29 cellular contexts compared by ENCODE assay signal in the genomic region with DNA sequence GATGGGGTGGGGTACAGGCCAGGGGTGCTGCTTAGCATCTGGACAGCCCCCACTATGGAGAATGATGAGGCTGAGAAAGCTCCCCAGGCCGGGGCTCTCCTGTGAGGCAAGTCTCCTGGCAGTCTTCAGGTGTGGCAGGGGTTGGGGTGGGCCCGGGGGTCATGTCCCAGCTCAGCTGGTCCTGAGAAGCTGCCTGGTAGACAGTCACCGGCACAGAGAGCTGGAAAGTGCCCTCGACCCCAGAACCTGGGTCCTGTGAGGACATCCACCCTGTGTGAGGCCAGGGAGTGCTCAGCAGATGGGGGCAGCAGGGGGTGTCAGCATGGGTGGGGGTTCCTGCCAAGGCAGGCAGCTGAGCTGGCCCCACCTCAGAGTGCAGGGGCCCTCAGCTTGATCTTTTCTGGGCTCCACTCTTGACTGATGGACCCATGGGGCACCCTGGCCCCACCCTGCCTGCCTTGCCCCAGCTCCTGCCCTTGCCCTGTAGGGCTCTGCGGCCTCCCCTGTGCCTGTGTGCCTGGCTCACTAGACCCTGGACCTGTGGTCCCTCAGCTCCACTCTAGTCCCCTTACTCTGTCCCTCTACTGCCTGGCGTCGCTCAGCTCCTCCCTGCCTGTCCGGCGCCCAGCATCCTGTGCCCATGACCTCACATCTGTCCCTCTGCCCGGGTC. TPM values are rescaled to one million over a fixed set of nuclear protein-coding genes. Genes with fewer than 3 reads are reported as not detected.
DNase-seq lines count a peak whose midpoint lies in the region; ATAC-seq, FAIRE-seq and TF ChIP-seq lines count a peak whose summit lies in the region.
"Had no signal": no experiment of that assay in that cellular context is flagged by ENCODE, and none has a peak within 500 bp of the region (broad histone marks: within the 10 kb centered on the region; RNA-seq: fewer than 3 reads in every experiment).

No MANE protein-coding gene starts in this region.

- no peak for ATAC-seq in CD4-positive, CD25-positive, alpha-beta regulatory T cell (ENCODE audit: low read depth in 2 of 2)
- ATAC-seq in lower lobe of right lung (no peak), GM18520 (IDR thresholded peaks at IDR 0.05; ENCODE audit: unreplicated experiment) (no peak)
- ATAC-seq: foreskin keratinocyte; naive thymus-derived CD8-positive, alpha-beta T cell; pancreas had no signal

- intact Hi-C loops in lower lobe of right lung (cut with DNase I): no loop called here
- intact Hi-C loops in sigmoid colon (cut with DNase I): no loop called here
- intact Hi-C loops in testis (cut with DNase I; ENCODE audit: low total_unique reads): no loop called here

- TF ChIP-seq CTCF in HEK293 (tag by site-specific recombination; IDR thresholded peaks at IDR 0.05) (no peak), lower lobe of right lung (IDR thresholded peaks at IDR 0.05) (no peak), sigmoid colon (IDR thresholded peaks at IDR 0.05) (no peak), testis (IDR thresholded peaks at IDR 0.05) (no peak)

- CTCF ChIA-PET in HEK293 (lab: Yijun Ruan, JAX): interaction anchor here (0.6 to 0.9 kb wide), 3 partner anchors 30 to 42 kb away, joined by 3 to 4 read pairs (median 3); no protein-coding TSS in a partner anchor

- TF ChIP-seq POLR2A in sigmoid colon (IDR thresholded peaks at IDR 0.05): no peak
- TF ChIP-seq POLR2A in testis (IDR thresholded peaks at IDR 0.05): no peak

- no peaks in the 10 kb centered on the region for H3K27me3 Mint-ChIP-seq in CD4-positive, CD25-positive, alpha-beta regulatory T cell
- H3K27me3 Mint-ChIP-seq: dendritic cell treated with granulocyte-macrophage colony-stimulating factor and Interleukin-4, amounts not matched to agents 40 ng/mL and 50 ng/mL, for 4 days; naive thymus-derived CD8-positive, alpha-beta T cell had no signal

- FAIRE-seq in urothelium cell line (lab: Jason Lieb, UNC): no peak
- FAIRE-seq: endometrium, HTR-8/SVneo, pancreas had no signal

- WGBS in sigmoid colon, 2 donors: 81 to 86% methylated on average over 10 of the region's 10 CpGs
- 75 to 87% methylated on average over 10 of the region's 10 CpGs for WGBS in testis, 2 donors

- peaks cover 5% of the 10 kb centered on the region for H3K36me3 ChIP-seq in CD4-positive, CD25-positive, alpha-beta regulatory T cell (ENCODE audit: control insufficient read depth, insufficient read depth, low read length)
- peaks cover 0 to 8% of the 10 kb centered on the region in 2 experiments; a peak in 1 of 3 replicates for H3K36me3 ChIP-seq in HEK293 (ENCODE audit: control insufficient read depth in 2 of 2, insufficient read depth in 1 of 2, low read length in 2 of 2)
- H3K36me3 ChIP-seq in lower lobe of right lung: peaks cover 22% of the 10 kb centered on the region
- peaks cover 0 to 9% (median 7%) of the 10 kb centered on the region in 4 donors for H3K36me3 ChIP-seq in sigmoid colon
- no peaks in the 10 kb centered on the region for H3K36me3 ChIP-seq in testis (ENCODE audit: low read depth, missing control alignments)

- no peak for TF ChIP-seq EP300 in sigmoid colon (IDR thresholded peaks at IDR 0.05)

- H3K4me3 ChIP-seq in CD4-positive, CD25-positive, alpha-beta regulatory T cell (ENCODE audit: low read depth, low read length): no peak overlapping the region
- H3K4me3 ChIP-seq in HEK293 (ENCODE audit: low read depth, low read length): no peak overlapping the region
- no peak overlapping the region for H3K4me3 ChIP-seq in lower lobe of right lung
- no peak overlapping the region for H3K4me3 ChIP-seq in sigmoid colon
- H3K4me3 ChIP-seq in testis: no peak overlapping the region
- H3K4me3 ChIP-seq: BLaER1 treated with 17β-estradiol and CSF1 and Interleukin-3, amounts not matched to agents 10 nM and 100 nM; esophagus squamous epithelium; pancreas; smooth muscle cell; tibial nerve had no signal

- no peaks in the 10 kb centered on the region for H3K27me3 ChIP-seq in CD4-positive, CD25-positive, alpha-beta regulatory T cell (ENCODE audit: control insufficient read depth, insufficient read depth, low read length)
- no peaks in the 10 kb centered on the region for H3K27me3 ChIP-seq in lower lobe of right lung (ENCODE audit: low read depth)
- no peaks in the 10 kb centered on the region for H3K27me3 ChIP-seq in sigmoid colon
- H3K27me3 ChIP-seq in testis: no peaks in the 10 kb centered on the region
- H3K27me3 ChIP-seq: BLaER1 treated with 17β-estradiol and CSF1 and Interleukin-3, amounts not matched to agents 10 nM and 100 nM; esophagus squamous epithelium; foreskin keratinocyte; pancreas; tibial nerve had no signal

- H3K27ac ChIP-seq in CD4-positive, CD25-positive, alpha-beta regulatory T cell (ENCODE audit: insufficient read depth, low read length, poor library complexity, severe bottlenecking): no peak overlapping the region
- H3K27ac ChIP-seq in HEK293 (ENCODE audit: extremely low read depth, low read depth, low read length) (no peak overlapping the region), lower lobe of right lung (no peak overlapping the region), sigmoid colon (no peak overlapping the region), testis (no peak overlapping the region)
- H3K27ac ChIP-seq: esophagus squamous epithelium, foreskin keratinocyte, pancreas, tibial nerve had no signal

- H3K36me3 Mint-ChIP-seq in CD4-positive, CD25-positive, alpha-beta regulatory T cell: peaks cover 6% of the 10 kb centered on the region

- H3K4me1 Mint-ChIP-seq in CD4-positive, CD25-positive, alpha-beta regulatory T cell: peaks cover 0 to 37% (median 20%) of the 10 kb centered on the region in 4 donors

- H3K4me1 ChIP-seq in CD4-positive, CD25-positive, alpha-beta regulatory T cell (ENCODE audit: control insufficient read depth, insufficient read depth, low read length, poor library complexity, severe bottlenecking): peaks cover 5% of the 10 kb centered on the region
- H3K4me1 ChIP-seq in HEK293 (ENCODE audit: control insufficient read depth, insufficient read depth, low read length): peaks cover 4% of the 10 kb centered on the region
- H3K4me1 ChIP-seq in lower lobe of right lung: peaks cover 35% of the 10 kb centered on the region
- H3K4me1 ChIP-seq in sigmoid colon: peaks cover 0 to 30% (median 16%) of the 10 kb centered on the region in 4 donors
- peaks cover 2% of the 10 kb centered on the region for H3K4me1 ChIP-seq in testis
- H3K4me1 ChIP-seq: foreskin keratinocyte, pancreas had no signal

- H3K27ac Mint-ChIP-seq in CD4-positive, CD25-positive, alpha-beta regulatory T cell: peak overlapping the region in 2 of 3 donors; percentile 5 to 29
- H3K27ac Mint-ChIP-seq: dendritic cell treated with granulocyte-macrophage colony-stimulating factor and Interleukin-4, amounts not matched to agents 40 ng/mL and 50 ng/mL, for 4 days had no signal

- POLR2A ChIA-PET in HEK293 (lab: Yijun Ruan, JAX): interaction anchor here (0.6 to 1.5 kb wide), 3 partner anchors 40 to 172 kb away, joined by 3 to 4 read pairs (median 3); partner anchors contain the start of gene ARF1

- H3K9me3 ChIP-seq in CD4-positive, CD25-positive, alpha-beta regulatory T cell (ENCODE audit: control insufficient read depth in 2 of 2, low read length in 2 of 2): no peaks in the 10 kb centered on the region
- no peaks in the 10 kb centered on the region for H3K9me3 ChIP-seq in HEK293 (ENCODE audit: control insufficient read depth, insufficient read depth, low read depth, low read length)
- no peaks in the 10 kb centered on the region for H3K9me3 ChIP-seq in lower lobe of right lung
- no peaks in the 10 kb centered on the region for H3K9me3 ChIP-seq in sigmoid colon
- H3K9me3 ChIP-seq in testis: no peaks in the 10 kb centered on the region
- H3K9me3 ChIP-seq: esophagus squamous epithelium, pancreas, tibial nerve had no signal

- no peak overlapping the region for H3K4me3 Mint-ChIP-seq in CD4-positive, CD25-positive, alpha-beta regulatory T cell
- H3K4me3 Mint-ChIP-seq: dendritic cell treated with granulocyte-macrophage colony-stimulating factor and Interleukin-4, amounts not matched to agents 40 ng/mL and 50 ng/mL, for 4 days; naive thymus-derived CD8-positive, alpha-beta T cell had no signal

- no peak for DNase-seq in CD4-positive, CD25-positive, alpha-beta regulatory T cell
- DNase-seq in lower lobe of right lung (peak; percentile 33), sigmoid colon (peak; percentile 58), testis (no peak), urothelium cell line (ENCODE audit: low spot score) (no peak)
- DNase-seq: activated CD4-positive, alpha-beta T cell treated with anti-CD3 and anti-CD28 coated beads for 1 hour; Calu3; central memory CD4-positive, alpha-beta T cell; DMS79 treated with DMSO at 0.1 percent for 48 hours; esophagus squamous epithelium; foreskin keratinocyte; GDM1; kidney glomerular epithelial cell; naive thymus-derived CD8-positive, alpha-beta T cell; NCI-H146; NCI-H2107; NCI-H446 treated with DMSO at 0.1 percent for 48 hours; NCI-H774; stimulated activated CD4-positive, alpha-beta T cell treated with anti-CD3 and anti-CD28 coated beads, Interleukin-1b, Interleukin-23, amount 100 ng/mL, for 48 hours; SW 1271 had no signal

- H3K9me3 Mint-ChIP-seq in CD4-positive, CD25-positive, alpha-beta regulatory T cell: no peaks in the 10 kb centered on the region
- H3K9me3 Mint-ChIP-seq: dendritic cell treated with granulocyte-macrophage colony-stimulating factor and Interleukin-4, amounts not matched to agents 40 ng/mL and 50 ng/mL, for 4 days; naive thymus-derived CD8-positive, alpha-beta T cell had no signal

RNA-seq across cellular contexts. Expression of gene IBA57, which starts 5.8 kb away (rescaled TPM):
- 17.0 TPM for total RNA-seq in CD4-positive, CD25-positive, alpha-beta regulatory T cell
- 1 to 10 TPM; 2.0 to 5.5 (median 4.0) TPM for polyA plus RNA-seq in CD4-positive, CD25-positive, alpha-beta regulatory T cell
- total RNA-seq in lower lobe of right lung (10.7 TPM), sigmoid colon (10 to 100 TPM in 2 of 4 donors, 1 to 10 TPM in 2; 2.9 to 14.0 (median 7.3) TPM), testis (10 to 100 TPM; 16.0 to 23.2 TPM)
- polyA plus RNA-seq in sigmoid colon (1 to 10 TPM; 3.7 to 8.0 (median 4.8) TPM), testis (ENCODE audit: insufficient read depth, low read depth, low replicate concordance) (21.0 TPM)

RNA-seq across cellular contexts. Expression of gene GJC2, which starts 21.6 kb away (rescaled TPM):
- 2.8 TPM for total RNA-seq in CD4-positive, CD25-positive, alpha-beta regulatory T cell
- polyA plus RNA-seq in CD4-positive, CD25-positive, alpha-beta regulatory T cell: not detected
- 6.0 TPM for total RNA-seq in lower lobe of right lung
- 1 to 10 TPM; 4.2 to 6.4 (median 4.9) TPM for total RNA-seq in sigmoid colon
- polyA plus RNA-seq in sigmoid colon: under 1 TPM in 2 of 3 donors, not detected in 1; 0.60 to 0.99 TPM
- total RNA-seq in testis: 1 to 10 TPM; 2.0 to 4.2 TPM
- polyA plus RNA-seq in testis (ENCODE audit: insufficient read depth, low read depth, low replicate concordance): 2.6 TPM
- total RNA-seq: smooth muscle cell had no signal

RNA-seq across cellular contexts. Expression of gene GUK1, which starts 31.3 kb away (rescaled TPM):
- 270 TPM for total RNA-seq in CD4-positive, CD25-positive, alpha-beta regulatory T cell
- polyA plus RNA-seq in CD4-positive, CD25-positive, alpha-beta regulatory T cell: 100 to 1,000 TPM; 329 to 413 (median 371) TPM
- total RNA-seq in lower lobe of right lung (192 TPM), sigmoid colon (100 to 1,000 TPM; 225 to 366 (median 303) TPM), testis (100 to 1,000 TPM; 298 to 343 TPM)
- polyA plus RNA-seq in sigmoid colon (100 to 1,000 TPM; 391 to 668 (median 656) TPM), testis (ENCODE audit: insufficient read depth, low read depth, low replicate concordance) (236 TPM)

RNA-seq across cellular contexts. Expression of gene OBSCN, which starts 36.5 kb away (rescaled TPM):
- total RNA-seq in CD4-positive, CD25-positive, alpha-beta regulatory T cell: 57.1 TPM
- 1 to 10 TPM in 3 of 4 donors, under 1 TPM in 1; 0.13 to 1.2 (median 1.1) TPM for polyA plus RNA-seq in CD4-positive, CD25-positive, alpha-beta regulatory T cell
- 35.6 TPM for total RNA-seq in lower lobe of right lung
- total RNA-seq in sigmoid colon: 10 to 100 TPM; 12.1 to 21.0 (median 16.3) TPM
- polyA plus RNA-seq in sigmoid colon: 10 to 100 TPM in 1 of 3 donors, 1 to 10 TPM in 1, under 1 TPM in 1; 0.92 to 13.1 (median 2.4) TPM
- total RNA-seq in testis: 10 to 100 TPM; 28.6 to 30.0 TPM
- polyA plus RNA-seq in testis (ENCODE audit: insufficient read depth, low read depth, low replicate concordance): 8.3 TPM

Comparison
In these comparisons a context has a peak if more than half of its experiments do, and no peak if none do; other contexts are left out.
1. DNase-seq: peak in lower lobe of right lung (single experiment) and sigmoid colon (single experiment); none in CD4-positive, CD25-positive, alpha-beta regulatory T cell (0 of 3), testis (single experiment) and urothelium cell line (single experiment).